ENCODE assay signal across 9 cellular contexts in genomic region chr12:56224954-56225353, GRCh38. TPM values are rescaled to one million over a fixed set of nuclear protein-coding genes. Genes with fewer than 3 reads are reported as not detected.
DNase-seq lines count a peak whose midpoint lies in the region; ATAC-seq and TF ChIP-seq lines count a peak whose summit lies in the region.
"Had no signal": no experiment of that assay in that cellular context is flagged by ENCODE, and none has a peak within 500 bp of the region (broad histone marks: within the 10 kb centered on the region; RNA-seq: fewer than 3 reads in every experiment).

No MANE protein-coding gene starts in this region.

- H3K4me3 ChIP-seq in BE2C (ENCODE audit: low read depth, low read length) (peak overlapping the region; percentile 94), Karpas-422 (ENCODE audit: low read length) (peak overlapping the region; percentile 93), choroid plexus epithelial cell (ENCODE audit: low read depth, low read length) (peak overlapping the region; percentile 80)

- no peaks in the 10 kb centered on the region for H3K9me3 ChIP-seq in BE2C
- H3K9me3 ChIP-seq in Karpas-422 (ENCODE audit: low read length) = no peaks in the 10 kb centered on the region

- peak overlapping the region; percentile 92 for H3K4me3 Mint-ChIP-seq in natural killer cell

- H3K4me1 ChIP-seq in BE2C = no peaks in the 10 kb centered on the region
- H3K4me1 ChIP-seq in Karpas-422 (ENCODE audit: low read length) = peaks cover 37% of the 10 kb centered on the region

- no peaks in the 10 kb centered on the region for H3K36me3 Mint-ChIP-seq in natural killer cell

- no peak for TF ChIP-seq CTCF in BE2C (IDR thresholded peaks at IDR 0.05; ENCODE audit: low read depth, low read length)
- no peak for TF ChIP-seq CTCF in choroid plexus epithelial cell (conservative IDR thresholded peaks at IDR 0.05; ENCODE audit: low read depth, low read length)
- no peak for TF ChIP-seq CTCF in natural killer cell (IDR thresholded peaks at IDR 0.05)

- H3K27me3 Mint-ChIP-seq in natural killer cell (ENCODE audit: low read depth in 2 of 2) = no peaks in the 10 kb centered on the region

- peak overlapping the region; percentile 100 for H3K27ac Mint-ChIP-seq in natural killer cell

- peak overlapping the region; percentile 95 for H3K4me2 ChIP-seq in Karpas-422 (ENCODE audit: low read depth, low read length, poor library complexity, severe bottlenecking)

- H3K79me2 ChIP-seq in Karpas-422 (ENCODE audit: low read length) = peaks cover 34% of the 10 kb centered on the region

- H3K36me3 ChIP-seq in BE2C (no peaks in the 10 kb centered on the region), Karpas-422 (ENCODE audit: insufficient read depth, low read length) (0 out of 2 replicates have a peak, but pooled peaks cover 3% of the 10 kb centered on the region)

- H2AFZ ChIP-seq in Karpas-422 (ENCODE audit: low read length) = no peak overlapping the region

- DNase-seq in BE2C (no peak), Karpas-422 (no peak), choroid plexus epithelial cell (ENCODE audit: low read depth) (no peak), natural killer cell (no peak), superior temporal gyrus (ENCODE audit: extremely low spot score) (no peak), NCI-H1105 treated with DMSO at 0.1 percent for 48 hours (lab: John Stamatoyannopoulos, UW) (no peak), NCI-H1930 (lab: John Stamatoyannopoulos, UW) (no peak)

- no peaks in the 10 kb centered on the region for H3K9me3 Mint-ChIP-seq in natural killer cell

- H3K27me3 ChIP-seq in BE2C = no peaks in the 10 kb centered on the region
- H3K27me3 ChIP-seq in Karpas-422 (ENCODE audit: low read length) = no peaks in the 10 kb centered on the region

- H4K20me1 ChIP-seq in Karpas-422 (ENCODE audit: insufficient read depth, low read depth, low read length) = no peaks in the 10 kb centered on the region

- ATAC-seq in natural killer cell (no peak), GM19023 (IDR thresholded peaks at IDR 0.05; ENCODE audit: unreplicated experiment) (no peak)

- peak overlapping the region; percentile 91 for H3K9ac ChIP-seq in Karpas-422 (ENCODE audit: low read length)

- peaks cover 48 to 53% of the 10 kb centered on the region in 2 donors for H3K4me1 Mint-ChIP-seq in natural killer cell

- H3K9me2 ChIP-seq in Karpas-422 (replicated peaks; ENCODE audit: insufficient read depth, low read length) = no peaks in the 10 kb centered on the region

- no peak overlapping the region for H3K27ac ChIP-seq in Karpas-422 (ENCODE audit: low read length)

- intact Hi-C loops in natural killer cell (cut with micrococcal nuclease) = loop anchor here (5.0 to 10.0 kb wide), 3 partner anchors 32 to 253 kb away; partner anchors contain the start of genes ANKRD52, RAB5B and RPS26

RNA-seq across cellular contexts. Expression of gene NABP2, which starts 0.8 kb away (rescaled TPM):
- 147 TPM for polyA plus RNA-seq in BE2C (2012; ENCODE audit: insufficient read depth, insufficient read length, low read depth)
- total RNA-seq in Karpas-422 (2014; rRNA removed; shearing (Covaris generic); ENCODE audit: low replicate concordance) = 45.6 and 54.2 TPM in 2 replicates
- 10 to 100 TPM; 21.6 to 23.4 (median 22.6) TPM for total RNA-seq in natural killer cell

RNA-seq across cellular contexts. Expression of gene RNF41, which starts 3.2 kb away (rescaled TPM):
- polyA plus RNA-seq in BE2C (2012; ENCODE audit: insufficient read depth, insufficient read length, low read depth) = 82.7 TPM
- 52.0 and 63.6 TPM in 2 replicates for total RNA-seq in Karpas-422 (2014; rRNA removed; shearing (Covaris generic); ENCODE audit: low replicate concordance)
- 10 to 100 TPM; 32.3 to 44.5 (median 38.6) TPM for total RNA-seq in natural killer cell

RNA-seq across cellular contexts. Expression of gene SLC39A5, which starts 4.9 kb away (rescaled TPM):
- 0.60 TPM for polyA plus RNA-seq in BE2C (2012; ENCODE audit: insufficient read depth, insufficient read length, low read depth)
- total RNA-seq in Karpas-422 (2014; rRNA removed; shearing (Covaris generic); ENCODE audit: low replicate concordance) = 0.61 TPM in 1 of 2 replicates, not detected in the other
- total RNA-seq in natural killer cell = 1 to 10 TPM in 1 of 3 donors, under 1 TPM in 2; 0.70 to 1.4 (median 0.71) TPM
- total RNA-seq: NCI-H460 had no signal

RNA-seq across cellular contexts. Expression of gene ANKRD52, which starts 33.2 kb away (rescaled TPM):
- 32.3 TPM for polyA plus RNA-seq in BE2C (2012; ENCODE audit: insufficient read depth, insufficient read length, low read depth)
- 14.3 and 18.2 TPM in 2 replicates for total RNA-seq in Karpas-422 (2014; rRNA removed; shearing (Covaris generic); ENCODE audit: low replicate concordance)
- total RNA-seq in natural killer cell = 10 to 100 TPM; 34.1 to 52.2 (median 51.4) TPM

RNA-seq across cellular contexts. Expression of gene SMARCC2, which starts 35.7 kb away (rescaled TPM):
- polyA plus RNA-seq in BE2C (2012; ENCODE audit: insufficient read depth, insufficient read length, low read depth) = 57.8 TPM
- total RNA-seq in Karpas-422 (2014; rRNA removed; shearing (Covaris generic); ENCODE audit: low replicate concordance) = 26.2 and 42.2 TPM in 2 replicates
- 100 to 1,000 TPM; 205 to 232 (median 210) TPM for total RNA-seq in natural killer cell
